In the genomic region with DNA sequence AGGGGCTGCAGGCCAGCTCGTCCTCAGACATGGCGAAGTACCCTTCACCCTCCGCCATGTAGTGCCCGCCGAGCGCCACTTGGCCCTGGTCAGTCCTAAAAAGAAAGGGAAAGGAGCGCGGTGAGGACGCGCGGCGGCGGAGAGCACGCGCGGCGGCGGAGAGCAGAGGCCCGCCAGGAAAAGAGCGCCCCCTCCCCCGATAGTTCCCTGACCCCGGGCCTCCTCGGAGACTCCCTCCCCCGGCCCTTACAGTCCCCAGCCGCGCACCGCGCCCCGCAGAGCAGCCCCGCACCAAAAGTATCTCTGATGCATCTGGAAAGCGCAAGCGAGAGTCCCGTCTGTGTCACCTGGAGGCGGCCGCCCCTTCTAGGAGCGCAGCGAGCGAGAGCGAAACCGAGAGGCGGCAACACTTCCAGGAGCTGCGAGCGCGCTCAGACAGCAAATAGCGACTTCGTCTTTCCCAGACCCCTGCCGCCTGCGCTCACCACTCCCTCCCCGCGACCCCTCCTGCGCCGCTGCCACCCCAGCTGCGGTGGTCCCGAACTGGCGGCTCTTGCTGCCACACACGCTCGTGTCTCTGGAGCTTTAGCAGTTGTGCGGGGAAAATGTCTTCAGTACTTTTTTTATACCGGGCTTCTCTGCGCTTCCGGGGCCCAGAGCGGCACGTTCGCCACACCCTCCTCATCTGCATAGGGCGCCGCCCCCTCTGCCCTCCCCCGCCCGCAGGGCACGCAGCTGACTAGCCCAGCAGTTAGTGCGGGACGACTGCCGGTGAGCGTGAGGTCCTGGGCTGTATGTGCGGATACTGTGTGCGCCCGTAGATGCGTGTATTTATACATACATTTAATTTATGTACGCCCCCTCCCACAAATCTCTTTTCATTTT, we compare ENCODE assay signal across 1 cellular context.
TF ChIP-seq lines count a peak whose summit lies in the region.

TSS of gene TENT5A (minus strand) at position 598 of the 885 bp plus-strand sequence. CDS start at position 58, 540 bp downstream.

TF ChIP-seq in HepG2, 621 proteins besides CTCF, POLR2A, EP300 and RAD21 (continued from another document and continues in another):
- TF ChIP-seq GLI4 (CRISPR knock-in tag; IDR thresholded peaks at IDR 0.05; ENCODE audit: borderline replicate concordance) (no peak), ZNF749 (CRISPR knock-in tag; IDR thresholded peaks at IDR 0.05; ENCODE audit: borderline replicate concordance) (no peak), AGO1 (IDR thresholded peaks at IDR 0.05; ENCODE audit: low read depth, low read length, poor library complexity, severe bottlenecking) (peak; percentile 50), TOE1 (CRISPR knock-in tag; IDR thresholded peaks at IDR 0.05) (no peak), HMGXB4 (CRISPR knock-in tag; IDR thresholded peaks at IDR 0.05; ENCODE audit: borderline replicate concordance in 1 of 2, low read depth in 1 of 2) (peak; percentile 19 to 26; a peak in 2 of 4 replicates), ZBTB26 (CRISPR knock-in tag; IDR thresholded peaks at IDR 0.05; ENCODE audit: borderline replicate concordance) (no peak), ZNF75D (CRISPR knock-in tag; IDR thresholded peaks at IDR 0.05; ENCODE audit: borderline replicate concordance) (no peak), E2F2 (CRISPR knock-in tag; IDR thresholded peaks at IDR 0.05; ENCODE audit: borderline replicate concordance) (no peak), CENPT (CRISPR knock-in tag; IDR thresholded peaks at IDR 0.05; ENCODE audit: low read depth) (no peak), GTF2F1 (IDR thresholded peaks at IDR 0.05; ENCODE audit: low read length) (no peak), MED13 (CRISPR knock-in tag; IDR thresholded peaks at IDR 0.05) (no peak), ZNF12 (CRISPR knock-in tag; IDR thresholded peaks at IDR 0.05) (no peak), CBX1 (IDR thresholded peaks at IDR 0.05; ENCODE audit: low read depth) (no peak), TP53 (CRISPR knock-in tag; conservative IDR thresholded peaks at IDR 0.05) (0 out of 2 replicates have a peak, but pooled peaks have one; percentile 22), PHF8 (CRISPR knock-in tag; IDR thresholded peaks at IDR 0.05) (peak; percentile 78), ARID2 (CRISPR knock-in tag; IDR thresholded peaks at IDR 0.05; ENCODE audit: borderline replicate concordance) (no peak), SIX4 (CRISPR knock-in tag; IDR thresholded peaks at IDR 0.05) (no peak; the same call in 1 of the 2 replicates), MBD4 (IDR thresholded peaks at IDR 0.05; ENCODE audit: borderline replicate concordance, low read length) (no peak), ZNF33B (CRISPR knock-in tag; IDR thresholded peaks at IDR 0.05) (0 out of 2 replicates have a peak, but pooled peaks have one; percentile 54), TMF1 (CRISPR knock-in tag; IDR thresholded peaks at IDR 0.05; ENCODE audit: low read depth) (no peak), LBX2 (CRISPR knock-in tag; IDR thresholded peaks at IDR 0.05; ENCODE audit: borderline replicate concordance) (no peak), SALL1 (CRISPR knock-in tag; IDR thresholded peaks at IDR 0.05) (peak; percentile 61), SMARCE1 (IDR thresholded peaks at IDR 0.05; ENCODE audit: borderline replicate concordance) (no peak), U2AF1 (optimal IDR thresholded peaks at IDR 0.05; ENCODE audit: low read depth, low read length) (peak; percentile 11), ZNF430 (CRISPR knock-in tag; IDR thresholded peaks at IDR 0.05) (no peak; the same call in 1 of the 2 replicates), SRSF4 (IDR thresholded peaks at IDR 0.05; ENCODE audit: low read depth, low read length, poor library complexity, severe bottlenecking) (no peak), FIP1L1 (IDR thresholded peaks at IDR 0.05; ENCODE audit: borderline replicate concordance, insufficient read depth, low read depth, low read length) (no peak), CC2D1A (CRISPR knock-in tag; IDR thresholded peaks at IDR 0.05) (no peak), AHDC1 (CRISPR knock-in tag; IDR thresholded peaks at IDR 0.05; ENCODE audit: borderline replicate concordance) (no peak), ZNF790 (CRISPR knock-in tag; IDR thresholded peaks at IDR 0.05; ENCODE audit: borderline replicate concordance) (peak; percentile 64; the same call in 1 of the 2 replicates), KLF12 (CRISPR knock-in tag; IDR thresholded peaks at IDR 0.05; ENCODE audit: borderline replicate concordance) (no peak)
- TF ChIP-seq, protein P1, sequence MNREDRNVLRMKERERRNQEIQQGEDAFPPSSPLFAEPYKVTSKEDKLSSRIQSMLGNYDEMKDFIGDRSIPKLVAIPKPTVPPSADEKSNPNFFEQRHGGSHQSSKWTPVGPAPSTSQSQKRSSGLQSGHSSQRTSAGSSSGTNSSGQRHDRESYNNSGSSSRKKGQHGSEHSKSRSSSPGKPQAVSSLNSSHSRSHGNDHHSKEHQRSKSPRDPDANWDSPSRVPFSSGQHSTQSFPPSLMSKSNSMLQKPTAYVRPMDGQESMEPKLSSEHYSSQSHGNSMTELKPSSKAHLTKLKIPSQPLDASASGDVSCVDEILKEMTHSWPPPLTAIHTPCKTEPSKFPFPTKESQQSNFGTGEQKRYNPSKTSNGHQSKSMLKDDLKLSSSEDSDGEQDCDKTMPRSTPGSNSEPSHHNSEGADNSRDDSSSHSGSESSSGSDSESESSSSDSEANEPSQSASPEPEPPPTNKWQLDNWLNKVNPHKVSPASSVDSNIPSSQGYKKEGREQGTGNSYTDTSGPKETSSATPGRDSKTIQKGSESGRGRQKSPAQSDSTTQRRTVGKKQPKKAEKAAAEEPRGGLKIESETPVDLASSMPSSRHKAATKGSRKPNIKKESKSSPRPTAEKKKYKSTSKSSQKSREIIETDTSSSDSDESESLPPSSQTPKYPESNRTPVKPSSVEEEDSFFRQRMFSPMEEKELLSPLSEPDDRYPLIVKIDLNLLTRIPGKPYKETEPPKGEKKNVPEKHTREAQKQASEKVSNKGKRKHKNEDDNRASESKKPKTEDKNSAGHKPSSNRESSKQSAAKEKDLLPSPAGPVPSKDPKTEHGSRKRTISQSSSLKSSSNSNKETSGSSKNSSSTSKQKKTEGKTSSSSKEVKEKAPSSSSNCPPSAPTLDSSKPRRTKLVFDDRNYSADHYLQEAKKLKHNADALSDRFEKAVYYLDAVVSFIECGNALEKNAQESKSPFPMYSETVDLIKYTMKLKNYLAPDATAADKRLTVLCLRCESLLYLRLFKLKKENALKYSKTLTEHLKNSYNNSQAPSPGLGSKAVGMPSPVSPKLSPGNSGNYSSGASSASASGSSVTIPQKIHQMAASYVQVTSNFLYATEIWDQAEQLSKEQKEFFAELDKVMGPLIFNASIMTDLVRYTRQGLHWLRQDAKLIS (CRISPR knock-in tag; IDR thresholded peaks at IDR 0.05) = no peak; the same call in 1 of the 2 replicates
- TF ChIP-seq, protein P2, sequence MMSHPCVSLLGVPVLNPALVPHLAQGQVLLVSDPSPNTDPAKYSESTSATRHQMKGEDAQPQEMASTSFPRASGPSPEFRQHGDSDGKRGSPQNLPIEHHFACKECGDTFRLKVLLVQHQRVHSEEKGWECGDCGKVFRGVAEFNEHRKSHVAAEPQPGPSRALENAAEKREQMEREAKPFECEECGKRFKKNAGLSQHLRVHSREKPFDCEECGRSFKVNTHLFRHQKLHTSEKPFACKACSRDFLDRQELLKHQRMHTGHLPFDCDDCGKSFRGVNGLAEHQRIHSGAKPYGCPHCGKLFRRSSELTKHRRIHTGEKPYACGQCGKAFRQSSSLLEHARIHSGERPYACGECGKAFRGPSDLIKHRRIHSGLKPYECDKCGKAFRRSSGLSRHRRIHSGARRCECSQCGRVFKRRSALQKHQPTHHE (CRISPR knock-in tag; IDR thresholded peaks at IDR 0.05; ENCODE audit: borderline replicate concordance) = no peak; the same call in 1 of the 2 replicates
- TF ChIP-seq, protein P3, sequence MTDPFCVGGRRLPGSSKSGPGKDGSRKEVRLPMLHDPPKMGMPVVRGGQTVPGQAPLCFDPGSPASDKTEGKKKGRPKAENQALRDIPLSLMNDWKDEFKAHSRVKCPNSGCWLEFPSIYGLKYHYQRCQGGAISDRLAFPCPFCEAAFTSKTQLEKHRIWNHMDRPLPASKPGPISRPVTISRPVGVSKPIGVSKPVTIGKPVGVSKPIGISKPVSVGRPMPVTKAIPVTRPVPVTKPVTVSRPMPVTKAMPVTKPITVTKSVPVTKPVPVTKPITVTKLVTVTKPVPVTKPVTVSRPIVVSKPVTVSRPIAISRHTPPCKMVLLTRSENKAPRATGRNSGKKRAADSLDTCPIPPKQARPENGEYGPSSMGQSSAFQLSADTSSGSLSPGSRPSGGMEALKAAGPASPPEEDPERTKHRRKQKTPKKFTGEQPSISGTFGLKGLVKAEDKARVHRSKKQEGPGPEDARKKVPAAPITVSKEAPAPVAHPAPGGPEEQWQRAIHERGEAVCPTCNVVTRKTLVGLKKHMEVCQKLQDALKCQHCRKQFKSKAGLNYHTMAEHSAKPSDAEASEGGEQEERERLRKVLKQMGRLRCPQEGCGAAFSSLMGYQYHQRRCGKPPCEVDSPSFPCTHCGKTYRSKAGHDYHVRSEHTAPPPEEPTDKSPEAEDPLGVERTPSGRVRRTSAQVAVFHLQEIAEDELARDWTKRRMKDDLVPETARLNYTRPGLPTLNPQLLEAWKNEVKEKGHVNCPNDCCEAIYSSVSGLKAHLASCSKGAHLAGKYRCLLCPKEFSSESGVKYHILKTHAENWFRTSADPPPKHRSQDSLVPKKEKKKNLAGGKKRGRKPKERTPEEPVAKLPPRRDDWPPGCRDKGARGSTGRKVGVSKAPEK (CRISPR knock-in tag; IDR thresholded peaks at IDR 0.05; ENCODE audit: borderline replicate concordance) = no peak
